ENCODE assay signal across 19 cellular contexts in the genomic region with DNA sequence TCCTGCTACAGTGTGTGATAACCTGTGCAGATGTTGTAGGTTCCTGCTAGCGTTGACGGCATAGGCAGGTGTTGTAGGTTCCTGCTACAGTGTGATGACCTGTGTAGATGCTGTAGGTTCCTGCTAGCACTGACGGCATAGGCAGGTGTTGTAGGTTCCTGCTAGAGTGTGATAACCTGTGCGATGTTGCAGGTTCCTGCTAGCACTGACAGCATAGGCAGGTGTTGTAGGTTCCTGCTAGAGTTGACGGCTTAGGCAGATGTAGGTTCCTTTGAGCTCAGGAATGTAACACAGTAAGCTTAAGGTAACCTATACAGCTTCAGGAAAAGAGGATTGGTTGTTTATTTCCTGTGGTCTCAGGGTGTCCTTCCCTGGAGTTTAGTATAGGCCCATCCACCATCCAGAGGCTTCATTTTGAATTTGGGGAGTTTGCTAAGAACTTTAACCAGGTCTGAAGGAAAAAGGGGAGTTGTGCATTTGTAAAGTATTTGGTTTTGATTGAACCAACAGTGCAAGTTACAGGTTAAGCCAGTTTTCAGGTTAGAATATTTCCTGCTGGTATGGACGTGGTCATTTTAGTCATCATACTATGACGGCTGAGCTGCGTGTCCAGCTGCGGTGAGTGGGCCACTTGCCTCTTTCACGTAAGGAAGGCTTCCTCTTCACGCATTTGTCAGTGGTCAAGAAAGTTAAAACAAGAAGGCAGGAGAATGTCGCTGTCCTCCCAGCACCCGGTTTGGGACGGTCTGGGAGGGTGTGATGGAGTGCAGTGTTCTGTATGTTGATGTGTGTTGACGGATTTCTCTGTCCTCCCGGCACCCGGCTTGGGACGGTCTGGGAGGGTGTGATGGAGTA. TPM values are rescaled to one million over a fixed set of nuclear protein-coding genes. Genes with fewer than 3 reads are reported as not detected.
DNase-seq lines count a peak whose midpoint lies in the region; ATAC-seq and TF ChIP-seq lines count a peak whose summit lies in the region.
"Had no signal": no experiment of that assay in that cellular context is flagged by ENCODE, and none has a peak within 500 bp of the region (broad histone marks: within the 10 kb centered on the region; RNA-seq: fewer than 3 reads in every experiment).

No MANE protein-coding gene starts in this region.

- no peak for TF ChIP-seq POLR2A in ovary (IDR thresholded peaks at IDR 0.05)

- in situ Hi-C loops in Panc1 (cut with HindIII; ENCODE audit: low pct_unique_long_range_greater_than_20kb, low sequenced_read_pairs): no loop called here

- intact Hi-C loops in cardiac septum (cut with DNase I) (no loop called here), Panc1 (cut with micrococcal nuclease; ENCODE audit: unreplicated experiment) (no loop called here), left lung (cut with DNase I) (no loop called here), ovary (cut with DNase I) (no loop called here)

- peak in 1 of 2 donors; percentile 44 for DNase-seq in cardiac muscle cell (ENCODE audit: low read depth in 1 of 2, low spot score in 1 of 2)
- DNase-seq in cardiac septum (ENCODE audit: low spot score): no peak
- no peak for DNase-seq in Panc1 (ENCODE audit: low read depth, low spot score)
- DNase-seq in left lung: no peak
- DNase-seq in type B pancreatic cell (ENCODE audit: extremely low spot score, unreplicated experiment): no peak
- DNase-seq in ovary: no peak
- no peak for DNase-seq in effector CD8-positive, alpha-beta T cell (lab: John Stamatoyannopoulos, UW)
- DNase-seq: activated CD4-positive, alpha-beta T cell treated with anti-CD3 and anti-CD28 coated beads for 1 hour; activated CD8-positive, alpha-beta memory T cell treated with anti-CD3 and anti-CD28 coated beads, Interleukin-2, amount 10 ng/mL, durations not matched to agents 7 days and 5 days; amniotic stem cell; cerebellar nuclear complex; hippocampal formation; midbrain; NCI-H2171 treated with DMSO at 0.1 percent for 48 hours; NCI-H82; stimulated activated naive CD4-positive, alpha-beta T cell had no signal

- H3K36me3 ChIP-seq in cardiac muscle cell: no peaks in the 10 kb centered on the region
- H3K36me3 ChIP-seq in Panc1 (ENCODE audit: control insufficient read depth, insufficient read depth, low read length): no peaks in the 10 kb centered on the region
- H3K36me3 ChIP-seq in left lung: no peaks in the 10 kb centered on the region
- H3K36me3 ChIP-seq in ovary: no peaks in the 10 kb centered on the region
- H3K36me3 ChIP-seq: uterus had no signal

- no peaks in the 10 kb centered on the region for H3K9me3 ChIP-seq in cardiac muscle cell (ENCODE audit: low read depth)
- no peaks in the 10 kb centered on the region for H3K9me3 ChIP-seq in Panc1 (ENCODE audit: control insufficient read depth, insufficient read depth, low read depth, low read length)
- H3K9me3 ChIP-seq in left lung: no peaks in the 10 kb centered on the region
- no peaks in the 10 kb centered on the region for H3K9me3 ChIP-seq in ovary
- H3K9me3 ChIP-seq: uterus had no signal

- H3K4me3 ChIP-seq in cardiac muscle cell: no peak overlapping the region
- no peak overlapping the region for H3K4me3 ChIP-seq in Panc1 (ENCODE audit: low read depth in 2 of 2, low read length in 2 of 2)
- H3K4me3 ChIP-seq in left lung: no peak overlapping the region
- no peak overlapping the region for H3K4me3 ChIP-seq in ovary
- H3K4me3 ChIP-seq: uterus had no signal

- POLR2A ChIA-PET in Panc1 (lab: Charles Lee): no interaction called here

- H3K27me3 ChIP-seq in cardiac muscle cell: no peaks in the 10 kb centered on the region
- H3K27me3 ChIP-seq in Panc1 (ENCODE audit: control insufficient read depth, insufficient read depth, low read length): no peaks in the 10 kb centered on the region
- H3K27me3 ChIP-seq in left lung: no peaks in the 10 kb centered on the region
- H3K27me3 ChIP-seq in ovary: no peaks in the 10 kb centered on the region
- H3K27me3 ChIP-seq: uterus had no signal

- H3K4me3 Mint-ChIP-seq in type B pancreatic cell: peak overlapping the region; percentile 69
- H3K4me3 Mint-ChIP-seq: activated CD8-positive, alpha-beta memory T cell treated with anti-CD3 and anti-CD28 coated beads, Interleukin-2, amount 10 ng/mL, durations not matched to agents 7 days and 5 days had no signal

- no peaks in the 10 kb centered on the region for H3K9me3 Mint-ChIP-seq in type B pancreatic cell

- H3K4me1 ChIP-seq in cardiac muscle cell (ENCODE audit: low read depth): peaks cover 34% of the 10 kb centered on the region
- peaks cover 16% of the 10 kb centered on the region; the same call in 1 of the 2 replicates for H3K4me1 ChIP-seq in Panc1 (ENCODE audit: control insufficient read depth, insufficient read depth, low read length)
- peaks cover 15 to 37% of the 10 kb centered on the region in 2 donors for H3K4me1 ChIP-seq in left lung
- H3K4me1 ChIP-seq in ovary (ENCODE audit: insufficient read depth): peaks cover 4% of the 10 kb centered on the region
- H3K4me1 ChIP-seq: uterus had no signal

- no peaks in the 10 kb centered on the region for H3K36me3 Mint-ChIP-seq in type B pancreatic cell
- H3K36me3 Mint-ChIP-seq: activated CD8-positive, alpha-beta memory T cell treated with anti-CD3 and anti-CD28 coated beads, Interleukin-2, amount 10 ng/mL, durations not matched to agents 7 days and 5 days had no signal

- ATAC-seq in Panc1 (peak; percentile 29; the same call in 1 of the 2 replicates), left lung (peak; percentile 2), HG03039 (IDR thresholded peaks at IDR 0.05; ENCODE audit: unreplicated experiment) (no peak)
- ATAC-seq: activated CD8-positive, alpha-beta memory T cell treated with anti-CD3 and anti-CD28 coated beads, Interleukin-2, amount 10 ng/mL, durations not matched to agents 7 days and 5 days had no signal

- peak overlapping the region; percentile 83 for H3K27ac Mint-ChIP-seq in type B pancreatic cell
- H3K27ac Mint-ChIP-seq: activated CD8-positive, alpha-beta memory T cell treated with anti-CD3 and anti-CD28 coated beads, Interleukin-2, amount 10 ng/mL, durations not matched to agents 7 days and 5 days had no signal

- CTCF ChIA-PET in Panc1 (lab: Charles Lee): no interaction called here

- WGBS in ovary, 3 donors: 92% methylated on average over 18 of the region's 18 CpGs

- TF ChIP-seq CTCF in cardiac muscle cell (IDR thresholded peaks at IDR 0.05; ENCODE audit: low read depth, low read length) (no peak), Panc1 (IDR thresholded peaks at IDR 0.05) (no peak), left lung (IDR thresholded peaks at IDR 0.05) (no peak), type B pancreatic cell (conservative IDR thresholded peaks at IDR 0.05) (no peak), ovary (IDR thresholded peaks at IDR 0.05) (no peak)

- no TSS peak for BruUV-seq in Panc1 (replicated peaks; lab: Mats Ljungman, UMichigan)

- TF ChIP-seq EP300 in ovary (IDR thresholded peaks at IDR 0.05): no peak

- peaks cover 42% of the 10 kb centered on the region for H3K4me1 Mint-ChIP-seq in type B pancreatic cell (ENCODE audit: unreplicated experiment)
- H3K4me1 Mint-ChIP-seq: activated CD8-positive, alpha-beta memory T cell treated with anti-CD3 and anti-CD28 coated beads, Interleukin-2, amount 10 ng/mL, durations not matched to agents 7 days and 5 days had no signal

- H3K27ac ChIP-seq in cardiac muscle cell (peak overlapping the region; percentile 82), Panc1 (ENCODE audit: low read length) (no peak overlapping the region), left lung (peak overlapping the region in 1 of 2 donors; percentile 36), ovary (no peak overlapping the region)
- H3K27ac ChIP-seq: KMS-11 had no signal

- no peaks in the 10 kb centered on the region for H3K27me3 Mint-ChIP-seq in type B pancreatic cell
- H3K27me3 Mint-ChIP-seq: activated CD8-positive, alpha-beta memory T cell treated with anti-CD3 and anti-CD28 coated beads, Interleukin-2, amount 10 ng/mL, durations not matched to agents 7 days and 5 days had no signal

RNA-seq across cellular contexts. Expression of a gene that starts 53.8 kb away (rescaled TPM):
- total RNA-seq in cardiac muscle cell: 25.2 and 42.9 TPM in 2 replicates
- 38.0 and 55.7 TPM in 2 replicates for polyA plus RNA-seq in cardiac muscle cell
- 96.5 TPM for total RNA-seq in cardiac septum
- 85.8 TPM for total RNA-seq in Panc1 (2021; ENCODE audit: unreplicated experiment)
- 63.9 TPM for polyA plus RNA-seq in Panc1 (2012; ENCODE audit: insufficient read length)
- total RNA-seq in left lung: 100 to 1,000 TPM; 271 to 457 TPM
- 70.9 and 97.6 TPM in 2 replicates for total RNA-seq in type B pancreatic cell (ENCODE audit: low replicate concordance)
- total RNA-seq in ovary: 10 to 100 TPM; 14.8 to 72.7 (median 36.2) TPM
- 10 to 100 TPM in 1 of 2 donors, 1 to 10 TPM in 1; 6.6 to 25.3 TPM for polyA plus RNA-seq in ovary
